1 cellular context compared by ENCODE assay signal in the genomic region with DNA sequence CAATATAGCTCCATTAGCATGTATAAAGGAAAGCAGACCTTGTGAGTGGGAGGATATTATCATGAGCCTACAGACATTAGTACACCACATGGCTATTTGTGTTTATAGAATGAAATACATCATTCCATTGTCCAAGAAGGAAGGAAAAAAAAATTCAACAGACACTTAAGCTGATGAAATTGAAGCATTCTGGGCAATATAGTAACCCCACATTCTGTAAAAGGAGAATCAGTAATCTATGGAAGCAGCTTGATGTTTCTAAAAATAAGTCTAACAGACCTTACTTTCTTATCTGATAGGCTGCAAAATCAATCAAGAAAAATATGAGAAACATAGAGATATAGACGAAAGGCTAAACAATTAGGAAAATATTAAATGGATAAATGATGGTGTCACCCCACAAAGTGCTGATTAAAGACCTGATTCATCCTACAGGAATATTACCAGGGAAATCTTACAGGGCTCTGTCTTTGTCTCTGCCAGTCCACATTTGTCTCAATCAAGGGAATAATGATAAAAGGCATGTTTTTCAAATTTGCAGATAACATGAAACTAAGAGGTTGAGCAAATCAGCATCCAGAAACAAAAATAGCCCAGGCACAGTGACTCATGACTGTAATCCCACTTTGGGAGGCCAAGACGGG.
A peak's percentile ranks its signal among the peaks of the same experiment; 100 is the strongest.
TF ChIP-seq lines count a peak whose summit lies in the region.

No MANE protein-coding gene starts in this region.

TF ChIP-seq in SK-N-SH, 30 proteins besides CTCF, POLR2A, EP300 and RAD21 (continued from another document):
- TF ChIP-seq RXRA (IDR thresholded peaks at IDR 0.05; ENCODE audit: borderline replicate concordance, low read depth) (no peak), EZH2phosphoT487 (IDR thresholded peaks at IDR 0.05; ENCODE audit: borderline replicate concordance, low read depth) (no peak), TAF1 (IDR thresholded peaks at IDR 0.05; ENCODE audit: borderline replicate concordance, low read depth, low read length) (no peak), FOXM1 (IDR thresholded peaks at IDR 0.05; ENCODE audit: low read depth) (no peak), RCOR1 (IDR thresholded peaks at IDR 0.05; ENCODE audit: low read length) (peak; percentile 18; the same call in 1 of the 2 replicates), RFX5 (IDR thresholded peaks at IDR 0.05; ENCODE audit: low read length) (no peak), GABPA (IDR thresholded peaks at IDR 0.05; ENCODE audit: low read depth) (no peak), JUND (IDR thresholded peaks at IDR 0.05) (no peak), ELF1 (IDR thresholded peaks at IDR 0.05) (no peak), FOSL2 (IDR thresholded peaks at IDR 0.05; ENCODE audit: borderline replicate concordance, low read depth) (no peak), POLR2AphosphoS5 (IDR thresholded peaks at IDR 0.05; ENCODE audit: low read depth, low read length) (no peak), SIN3A (IDR thresholded peaks at IDR 0.05; ENCODE audit: borderline replicate concordance, low read depth, low read length) (no peak), MXI1 (IDR thresholded peaks at IDR 0.05; ENCODE audit: low read depth, low read length) (peak; percentile 16; the same call in 1 of the 2 replicates), NRF1 (IDR thresholded peaks at IDR 0.05; ENCODE audit: low read depth, low read length) (no peak), TCF12 (IDR thresholded peaks at IDR 0.05) (peak; percentile 5; the same call in 1 of the 2 replicates), REST (IDR thresholded peaks at IDR 0.05; ENCODE audit: low read depth, low read length) (no peak), MEF2A (IDR thresholded peaks at IDR 0.05; ENCODE audit: borderline replicate concordance, low read depth) (no peak)
- TF ChIP-seq, protein P1, sequence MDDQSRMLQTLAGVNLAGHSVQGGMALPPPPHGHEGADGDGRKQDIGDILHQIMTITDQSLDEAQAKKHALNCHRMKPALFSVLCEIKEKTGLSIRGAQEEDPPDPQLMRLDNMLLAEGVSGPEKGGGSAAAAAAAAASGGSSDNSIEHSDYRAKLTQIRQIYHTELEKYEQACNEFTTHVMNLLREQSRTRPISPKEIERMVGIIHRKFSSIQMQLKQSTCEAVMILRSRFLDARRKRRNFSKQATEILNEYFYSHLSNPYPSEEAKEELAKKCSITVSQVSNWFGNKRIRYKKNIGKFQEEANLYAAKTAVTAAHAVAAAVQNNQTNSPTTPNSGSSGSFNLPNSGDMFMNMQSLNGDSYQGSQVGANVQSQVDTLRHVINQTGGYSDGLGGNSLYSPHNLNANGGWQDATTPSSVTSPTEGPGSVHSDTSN (IDR thresholded peaks at IDR 0.05): no peak
- TF ChIP-seq, protein P2, sequence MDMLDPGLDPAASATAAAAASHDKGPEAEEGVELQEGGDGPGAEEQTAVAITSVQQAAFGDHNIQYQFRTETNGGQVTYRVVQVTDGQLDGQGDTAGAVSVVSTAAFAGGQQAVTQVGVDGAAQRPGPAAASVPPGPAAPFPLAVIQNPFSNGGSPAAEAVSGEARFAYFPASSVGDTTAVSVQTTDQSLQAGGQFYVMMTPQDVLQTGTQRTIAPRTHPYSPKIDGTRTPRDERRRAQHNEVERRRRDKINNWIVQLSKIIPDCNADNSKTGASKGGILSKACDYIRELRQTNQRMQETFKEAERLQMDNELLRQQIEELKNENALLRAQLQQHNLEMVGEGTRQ (IDR thresholded peaks at IDR 0.05; ENCODE audit: borderline replicate concordance, low read depth, low read length): no peak
- TF ChIP-seq, protein P3, sequence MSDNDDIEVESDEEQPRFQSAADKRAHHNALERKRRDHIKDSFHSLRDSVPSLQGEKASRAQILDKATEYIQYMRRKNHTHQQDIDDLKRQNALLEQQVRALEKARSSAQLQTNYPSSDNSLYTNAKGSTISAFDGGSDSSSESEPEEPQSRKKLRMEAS (IDR thresholded peaks at IDR 0.05; ENCODE audit: low read depth): no peak
TF ChIP-seq in SK-N-SH: peak in this region for 5.
